In genomic region chr11:32088117-32088941, GRCh38 we compare ENCODE assay signal across 8 cellular contexts. TPM values are rescaled to one million over a fixed set of nuclear protein-coding genes. Genes with fewer than 3 reads are reported as not detected.
DNase-seq lines count a peak whose midpoint lies in the region; ATAC-seq and TF ChIP-seq lines count a peak whose summit lies in the region.

No MANE protein-coding gene starts in this region.

- H3K27me3 ChIP-seq in esophagus muscularis mucosa = no peaks in the 10 kb centered on the region

- intact Hi-C loops in esophagus muscularis mucosa (cut with DNase I) = no loop called here

- ATAC-seq in GM18517 (IDR thresholded peaks at IDR 0.05; ENCODE audit: unreplicated experiment) = peak; percentile 35
- peak; percentile 31 to 75 for ATAC-seq in activated naive CD4-positive, alpha-beta T cell treated with anti-CD3 and anti-CD28 coated beads, Interleukin-2, amount 50 U/mL, for 72 hours
- no peak for ATAC-seq in GM19467 (IDR thresholded peaks at IDR 0.05; ENCODE audit: unreplicated experiment)

- 44% methylated on average over 4 of the region's 4 CpGs for WGBS in esophagus muscularis mucosa

- H3K9me3 Mint-ChIP-seq in activated naive CD4-positive, alpha-beta T cell treated with anti-CD3 and anti-CD28 coated beads, Interleukin-2, amount 50 U/mL, for 72 hours = peaks cover 0 to 8% of the 10 kb centered on the region in 2 donors

- H3K4me3 ChIP-seq in AG10803 (ENCODE audit: low read length) (0 out of 2 replicates have a peak overlapping the region, but pooled peaks have one; percentile 4), esophagus muscularis mucosa (no peak overlapping the region)

- DNase-seq in AG10803 (ENCODE audit: low read depth) = peak; percentile 89
- DNase-seq in HK-2 (ENCODE audit: unreplicated experiment) = peak; percentile 42
- no peak for DNase-seq in activated naive CD4-positive, alpha-beta T cell treated with anti-CD3 and anti-CD28 coated beads, Interleukin-2, amount 50 U/mL, for 72 hours (ENCODE audit: low spot score in 2 of 2)
- DNase-seq in inferior parietal cortex (ENCODE audit: extremely low spot score) = peak; percentile 42
- DNase-seq in esophagus muscularis mucosa (ENCODE audit: extremely low spot score) = no peak
- DNase-seq in OCI-M2 (lab: John Stamatoyannopoulos, UW; ENCODE audit: unreplicated experiment) = no peak

- H3K4me1 ChIP-seq in esophagus muscularis mucosa = peaks cover 22 to 43% (median 26%) of the 10 kb centered on the region in 4 donors

- TF ChIP-seq CTCF in AG10803 (conservative IDR thresholded peaks at IDR 0.05; ENCODE audit: low read length) = no peak
- TF ChIP-seq CTCF in esophagus muscularis mucosa (IDR thresholded peaks at IDR 0.05) = no peak

- H3K27ac ChIP-seq in esophagus muscularis mucosa (replicated peaks in 1 of 4) = peak overlapping the region in 2 of 4 donors; percentile 23 to 38

- no peak for TF ChIP-seq POLR2A in esophagus muscularis mucosa (IDR thresholded peaks at IDR 0.05; ENCODE audit: low read depth)

- peaks cover 0 to 9% of the 10 kb centered on the region in 2 donors for H3K36me3 Mint-ChIP-seq in activated naive CD4-positive, alpha-beta T cell treated with anti-CD3 and anti-CD28 coated beads, Interleukin-2, amount 50 U/mL, for 72 hours

- no peaks in the 10 kb centered on the region for H3K9me3 ChIP-seq in esophagus muscularis mucosa

- TF ChIP-seq EP300 in esophagus muscularis mucosa (IDR thresholded peaks at IDR 0.05) = no peak

- H3K27ac Mint-ChIP-seq in activated naive CD4-positive, alpha-beta T cell treated with anti-CD3 and anti-CD28 coated beads, Interleukin-2, amount 50 U/mL, for 72 hours = peak overlapping the region in 1 of 2 donors; percentile 56

- no peaks in the 10 kb centered on the region for H3K36me3 ChIP-seq in esophagus muscularis mucosa

RNA-seq across cellular contexts. Expression of gene RCN1, which starts 2.5 kb away (rescaled TPM):
- 10 to 100 TPM in 1 of 2 donors, 1 to 10 TPM in 1; 8.6 to 27.2 TPM for total RNA-seq in activated naive CD4-positive, alpha-beta T cell treated with anti-CD3 and anti-CD28 coated beads, Interleukin-2, amount 50 U/mL, for 72 hours
- total RNA-seq in esophagus muscularis mucosa = 10 to 100 TPM; 27.8 to 67.8 (median 48.8) TPM

Comparison
In these comparisons a context has a peak if more than half of its experiments do, and no peak if none do; other contexts are left out.
1. DNase-seq: peak in AG10803 (single experiment), HK-2 (single experiment) and inferior parietal cortex (single experiment); none in activated naive CD4-positive, alpha-beta T cell treated with anti-CD3 and anti-CD28 coated beads, Interleukin-2, amount 50 U/mL, for 72 hours (0 of 2), esophagus muscularis mucosa (single experiment) and OCI-M2 (single experiment).